14 cellular contexts compared by ENCODE assay signal in genomic region chr3:112514527-112515128, GRCh38. TPM values are rescaled to one million over a fixed set of nuclear protein-coding genes. Genes with fewer than 3 reads are reported as not detected.
DNase-seq lines count a peak whose midpoint lies in the region; ATAC-seq, FAIRE-seq and TF ChIP-seq lines count a peak whose summit lies in the region.
"Had no signal": no experiment of that assay in that cellular context is flagged by ENCODE, and none has a peak within 500 bp of the region (broad histone marks: within the 10 kb centered on the region; RNA-seq: fewer than 3 reads in every experiment).

No MANE protein-coding gene starts in this region.

- H3K27ac Mint-ChIP-seq in activated naive CD4-positive, alpha-beta T cell treated with anti-CD3 and anti-CD28 coated beads, Interleukin-2, amount 50 U/mL, for 72 hours: peak overlapping the region in 1 of 2 donors; percentile 42
- no peak overlapping the region for H3K27ac Mint-ChIP-seq in immature natural killer cell
- H3K27ac Mint-ChIP-seq: activated naive CD4-positive, alpha-beta T cell treated with anti-CD3 and anti-CD28 coated beads, Interleukin-2, amount 50 U/mL, for 24 hours had no signal

- no peak overlapping the region for H3K9ac ChIP-seq in SU-DHL-6 (ENCODE audit: low read length)

- no peak overlapping the region for H3K4me2 ChIP-seq in SU-DHL-6 (ENCODE audit: low read depth, low read length, poor library complexity, severe bottlenecking)

- peaks cover 5% of the 10 kb centered on the region; the same call in 1 of the 2 replicates for H3K36me3 ChIP-seq in SU-DHL-6 (ENCODE audit: low read length)
- H3K36me3 ChIP-seq: prostate gland had no signal

- H3K27me3 ChIP-seq in SU-DHL-6 (ENCODE audit: low read length) (no peaks in the 10 kb centered on the region), dorsolateral prefrontal cortex (no peaks in the 10 kb centered on the region)

- H3K4me3 ChIP-seq in SU-DHL-6 (ENCODE audit: insufficient read depth, low read length, poor library complexity, severe bottlenecking): no peak overlapping the region
- H3K4me3 ChIP-seq in dorsolateral prefrontal cortex: no peak overlapping the region
- H3K4me3 ChIP-seq in foreskin fibroblast (ENCODE audit: low read depth in 1 of 2, low read length in 2 of 2): no peak overlapping the region
- H3K4me3 ChIP-seq: prostate gland had no signal

- DNase-seq in activated naive CD4-positive, alpha-beta T cell treated with anti-CD3 and anti-CD28 coated beads, Interleukin-2, amount 50 U/mL, for 72 hours (ENCODE audit: low spot score in 2 of 2): no peak
- DNase-seq in activated naive CD4-positive, alpha-beta T cell treated with Interleukin-2 at 50 U/mL for 16 hours: no peak
- DNase-seq in dorsolateral prefrontal cortex (no peak), frontal cortex (ENCODE audit: low spot score in 2 of 2) (no peak), foreskin fibroblast (no peak), immature natural killer cell (no peak)
- DNase-seq: C1 segment of cervical spinal cord; stimulated activated naive CD4-positive, alpha-beta T cell treated with Interleukin-2 at 50 U/mL for 16 hours had no signal

- no peak overlapping the region for H3K4me3 Mint-ChIP-seq in immature natural killer cell
- H3K4me3 Mint-ChIP-seq: activated naive CD4-positive, alpha-beta T cell treated with anti-CD3 and anti-CD28 coated beads, Interleukin-2, amount 50 U/mL, for 24 hours had no signal

- H3K9me3 Mint-ChIP-seq in activated naive CD4-positive, alpha-beta T cell treated with anti-CD3 and anti-CD28 coated beads, Interleukin-2, amount 50 U/mL, for 72 hours: peaks cover 0 to 4% of the 10 kb centered on the region in 2 donors
- no peaks in the 10 kb centered on the region for H3K9me3 Mint-ChIP-seq in immature natural killer cell
- H3K9me3 Mint-ChIP-seq: activated naive CD4-positive, alpha-beta T cell treated with anti-CD3 and anti-CD28 coated beads, Interleukin-2, amount 50 U/mL, for 24 hours had no signal

- ATAC-seq in activated naive CD4-positive, alpha-beta T cell treated with anti-CD3 and anti-CD28 coated beads, Interleukin-2, amount 50 U/mL, for 72 hours: peak; percentile 96 to 98
- ATAC-seq in HG02884 (IDR thresholded peaks at IDR 0.05; ENCODE audit: unreplicated experiment): peak; percentile 99
- ATAC-seq: Panc1 had no signal

- no peaks in the 10 kb centered on the region for H3K27me3 Mint-ChIP-seq in immature natural killer cell (ENCODE audit: low read depth in 3 of 3)
- H3K27me3 Mint-ChIP-seq: activated naive CD4-positive, alpha-beta T cell treated with anti-CD3 and anti-CD28 coated beads, Interleukin-2, amount 50 U/mL, for 24 hours had no signal

- no peaks in the 10 kb centered on the region for H3K79me2 ChIP-seq in SU-DHL-6 (ENCODE audit: insufficient read depth, low read length)

- peaks cover 7 to 23% of the 10 kb centered on the region in 2 donors for H3K4me1 Mint-ChIP-seq in immature natural killer cell

- no peak for FAIRE-seq in frontal cortex (lab: Jason Lieb, UNC)

- TF ChIP-seq CTCF in SU-DHL-6 (IDR thresholded peaks at IDR 0.05; ENCODE audit: insufficient read depth, low read length, poor library complexity, severe bottlenecking) (no peak), dorsolateral prefrontal cortex (IDR thresholded peaks at IDR 0.05 in 54 of 56, conservative IDR thresholded peaks at IDR 0.05 in 2 of 56; ENCODE audit: low read depth in 1 of 56, partially characterized antibody in 56 of 56) (no peak), foreskin fibroblast (IDR thresholded peaks at IDR 0.05; ENCODE audit: low read depth, low read length) (no peak)

- H3K27ac ChIP-seq in SU-DHL-6 (ENCODE audit: low read depth, low read length): no peak overlapping the region
- no peak overlapping the region for H3K27ac ChIP-seq in dorsolateral prefrontal cortex
- H3K27ac ChIP-seq: HL-60, prostate gland had no signal

- peak overlapping the region; percentile 29 for H2AFZ ChIP-seq in SU-DHL-6 (ENCODE audit: low read depth, low read length, severe bottlenecking)

- peaks cover 18% of the 10 kb centered on the region; the same call in 1 of the 2 replicates for H3K9me3 ChIP-seq in SU-DHL-6 (ENCODE audit: insufficient read depth, low read length)
- H3K9me3 ChIP-seq: prostate gland had no signal

- peaks cover 6 to 21% of the 10 kb centered on the region in 2 donors for H3K36me3 Mint-ChIP-seq in activated naive CD4-positive, alpha-beta T cell treated with anti-CD3 and anti-CD28 coated beads, Interleukin-2, amount 50 U/mL, for 72 hours
- H3K36me3 Mint-ChIP-seq in immature natural killer cell: peaks cover 0 to 3% (median 0%) of the 10 kb centered on the region in 3 donors

- H4K20me1 ChIP-seq in SU-DHL-6 (ENCODE audit: low read depth, low read length): no peaks in the 10 kb centered on the region

- no peaks in the 10 kb centered on the region for H3K9me2 ChIP-seq in SU-DHL-6 (replicated peaks; ENCODE audit: insufficient read depth, low read length)

- intact Hi-C loops in dorsolateral prefrontal cortex (cut with DNase I): loop anchor here in 1 of 2 donors (10.0 kb wide), 2 partner anchors 120 to 380 kb away; partner anchors contain the start of gene GCSAM

- H3F3A ChIP-seq in SU-DHL-6 (ENCODE audit: insufficient read depth): no peaks in the 10 kb centered on the region; the same call in 1 of the 2 replicates

RNA-seq across cellular contexts. Expression of gene BTLA, which starts 15.4 kb away (rescaled TPM):
- total RNA-seq in activated naive CD4-positive, alpha-beta T cell treated with anti-CD3 and anti-CD28 coated beads, Interleukin-2, amount 50 U/mL, for 72 hours: 10 to 100 TPM; 25.5 to 38.0 TPM
- total RNA-seq in dorsolateral prefrontal cortex (1 to 10 TPM in 9 of 120 experiments, under 1 TPM in 57, not detected in 54; 0.14 to 1.4 (median 0.41) TPM), frontal cortex (under 0.01 TPM)
- polyA plus RNA-seq in immature natural killer cell: 1 to 10 TPM in 1 of 3 donors, not detected in 2; 1.1 TPM

RNA-seq across cellular contexts. Expression of gene ATG3, which starts 47.1 kb away (rescaled TPM):
- 10 to 100 TPM; 52.5 to 55.3 TPM for total RNA-seq in activated naive CD4-positive, alpha-beta T cell treated with anti-CD3 and anti-CD28 coated beads, Interleukin-2, amount 50 U/mL, for 72 hours
- 10 to 100 TPM; 36.3 to 85.0 (median 48.6) TPM for total RNA-seq in dorsolateral prefrontal cortex
- 51.8 TPM for total RNA-seq in frontal cortex
- polyA plus RNA-seq in immature natural killer cell: 100 to 1,000 TPM in 1 of 3 donors, 10 to 100 TPM in 2; 53.9 to 120 (median 62.8) TPM

RNA-seq across cellular contexts. Expression of gene SLC35A5, which starts 47.2 kb away (rescaled TPM):
- 10 to 100 TPM in 1 of 2 donors, 1 to 10 TPM in 1; 8.5 to 17.4 TPM for total RNA-seq in activated naive CD4-positive, alpha-beta T cell treated with anti-CD3 and anti-CD28 coated beads, Interleukin-2, amount 50 U/mL, for 72 hours
- 10 to 100 TPM; 39.0 to 94.4 (median 57.5) TPM for total RNA-seq in dorsolateral prefrontal cortex
- total RNA-seq in frontal cortex: 51.4 TPM
- polyA plus RNA-seq in immature natural killer cell: 10 to 100 TPM in 2 of 3 donors, 1 to 10 TPM in 1; 7.6 to 20.1 (median 16.7) TPM

Comparison
In these comparisons a context has a peak if more than half of its experiments do, and no peak if none do; other contexts are left out.
1. RNA of gene BTLA, which starts 15.4 kb away (total RNA-seq): 25.5 to 38.0 TPM in activated naive CD4-positive, alpha-beta T cell treated with anti-CD3 and anti-CD28 coated beads, Interleukin-2, amount 50 U/mL, for 72 hours; 0.14 to 1.4 TPM in dorsolateral prefrontal cortex and under 0.01 TPM in frontal cortex (single experiment); every median in the first group is over 10 times any median in the second.